Comparison of ENCODE assay signal across 20 cellular contexts in the genomic region with DNA sequence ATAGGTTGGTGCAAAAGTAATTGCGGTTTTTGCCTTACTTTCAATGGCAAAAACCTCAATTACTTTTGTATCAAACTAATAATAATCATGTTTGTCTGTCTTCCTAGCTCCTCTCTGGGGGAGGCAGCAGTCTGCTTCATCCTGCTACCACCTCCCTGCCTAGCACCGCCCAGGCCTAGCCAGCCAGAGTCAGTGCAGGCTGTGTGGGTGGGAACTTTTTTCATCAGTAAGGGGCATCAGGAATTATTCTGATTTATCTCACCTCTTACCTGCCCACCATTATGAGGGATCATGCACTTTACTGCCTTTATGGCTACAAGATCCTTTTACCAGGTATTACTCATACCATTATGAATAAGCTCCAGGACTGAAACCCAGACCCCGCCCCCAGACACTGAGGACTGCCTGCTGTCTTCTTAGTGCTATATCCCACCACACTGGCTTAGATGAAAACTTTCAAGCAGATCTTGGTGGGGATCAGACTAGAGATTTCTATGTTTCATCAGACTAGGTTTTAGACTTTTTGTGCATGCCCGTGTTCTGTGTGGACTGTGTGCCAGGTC.
DNase-seq lines count a peak whose midpoint lies in the region; ATAC-seq, FAIRE-seq and TF ChIP-seq lines count a peak whose summit lies in the region.
"Had no signal": no experiment of that assay in that cellular context is flagged by ENCODE, and none has a peak within 500 bp of the region (broad histone marks: within the 10 kb centered on the region; RNA-seq: fewer than 3 reads in every experiment).

No MANE protein-coding gene starts in this region.

- H3K9me3 ChIP-seq in Caco-2 (no peaks in the 10 kb centered on the region), HCT116 (ENCODE audit: control insufficient read depth in 1 of 2, insufficient read depth in 1 of 2, low read depth in 1 of 2, low read length in 2 of 2) (no peaks in the 10 kb centered on the region), K562 (replicated peaks; ENCODE audit: control insufficient read depth, insufficient read depth, low read depth, low read length) (no peaks in the 10 kb centered on the region), mucosa of descending colon (no peaks in the 10 kb centered on the region), MM.1S (replicated peaks; ENCODE audit: insufficient read depth, low read length) (no peaks in the 10 kb centered on the region)
- no peaks in the 10 kb centered on the region for H3K9me3 ChIP-seq in CD4-positive, alpha-beta memory T cell (ENCODE audit: control insufficient read depth in 1 of 2, low read length in 2 of 2)
- H3K9me3 ChIP-seq: BLaER1, HAP-1, right atrium auricular region, upper lobe of right lung had no signal

- no peaks in the 10 kb centered on the region for H4K20me1 ChIP-seq in HCT116 (ENCODE audit: insufficient read depth)
- H4K20me1 ChIP-seq in K562 (replicated peaks; ENCODE audit: control insufficient read depth, insufficient read depth, low read length) = no peaks in the 10 kb centered on the region
- H4K20me1 ChIP-seq in MM.1S (ENCODE audit: insufficient read depth, low read length) = no peaks in the 10 kb centered on the region
- H4K20me1 ChIP-seq: BLaER1 had no signal

- RAD21 ChIA-PET in HCT116 (lab: Charles Lee; ENCODE audit: low non-redundant PET in 1 of 2, low total read pairs in 2 of 2, uncharacterized antibody in 2 of 2, unreplicated experiment in 2 of 2) = interaction anchor here in 1 of 2 experiments (1.8 kb wide), 1 partner anchor 112 kb away, joined by 5 read pairs; no protein-coding TSS in a partner anchor

- H3K27ac ChIP-seq in HCT116 (ENCODE audit: low read depth, low read length) (peak overlapping the region; percentile 43), K562 (ENCODE audit: extremely low read depth, low read depth, low read length) (no peak overlapping the region), MM.1S (ENCODE audit: low read length) (no peak overlapping the region)
- H3K27ac ChIP-seq in CD4-positive, alpha-beta memory T cell (ENCODE audit: low read depth, low read length) = no peak overlapping the region
- H3K27ac ChIP-seq: BLaER1, right atrium auricular region, upper lobe of right lung had no signal

- no peak for FAIRE-seq in K562 (lab: Jason Lieb, UNC)

- H3K9ac ChIP-seq in HCT116 (ENCODE audit: low read length) (no peak overlapping the region), K562 (ENCODE audit: insufficient read depth in 1 of 2, low read depth in 2 of 2, low read length in 2 of 2) (no peak overlapping the region), MM.1S (ENCODE audit: low read length) (no peak overlapping the region)
- H3K9ac ChIP-seq: BLaER1 had no signal

- peaks cover 40% of the 10 kb centered on the region for H3K4me1 Mint-ChIP-seq in Caco-2 (ENCODE audit: low read depth, unreplicated experiment)
- peaks cover 0 to 1% (median 0%) of the 10 kb centered on the region in 4 donors for H3K4me1 Mint-ChIP-seq in CD4-positive, alpha-beta memory T cell

- no TSS peak for BruUV-seq in Caco-2 (replicated peaks; lab: Mats Ljungman, UMichigan)
- no TSS peak for BruUV-seq in HCT116 (replicated peaks; lab: Mats Ljungman, UMichigan)
- no TSS peak for BruUV-seq in K562 (replicated peaks; lab: Mats Ljungman, UMichigan)

- no peak for TF ChIP-seq POLR2A in HCT116 (IDR thresholded peaks at IDR 0.05; ENCODE audit: borderline replicate concordance, extremely low read depth, insufficient read depth, insufficient read length)
- TF ChIP-seq POLR2A in K562 (conservative IDR thresholded peaks at IDR 0.05) = no peak

- peaks cover 20% of the 10 kb centered on the region for H3K36me3 Mint-ChIP-seq in Caco-2 (ENCODE audit: insufficient read depth, unreplicated experiment)
- no peaks in the 10 kb centered on the region for H3K36me3 Mint-ChIP-seq in CD4-positive, alpha-beta memory T cell

- H3K9me2 ChIP-seq in HCT116 (ENCODE audit: insufficient read depth) (no peaks in the 10 kb centered on the region), MM.1S (replicated peaks; ENCODE audit: insufficient read depth, low read length) (no peaks in the 10 kb centered on the region)

- DNase-seq in Caco-2 = no peak
- no peak for DNase-seq in HCT116 (ENCODE audit: low read depth, low spot score)
- DNase-seq in K562 (ENCODE audit: extremely low read depth in 1 of 4, low spot score in 3 of 4) = no peak
- DNase-seq in mucosa of descending colon = no peak
- DNase-seq in MM.1S = no peak
- no peak for DNase-seq in CD4-positive, alpha-beta memory T cell
- DNase-seq: activated naive CD4-positive, alpha-beta T cell treated with Interleukin-2 at 50 U/mL for 16 hours; DMS79 treated with DMSO at 0.1 percent for 48 hours; effector memory CD4-positive, alpha-beta T cell; KBM-7; NCI-H146; NCI-H510A treated with DMSO at 0.1 percent for 48 hours; OCI-M1; stimulated activated CD4-positive, alpha-beta T cell treated with anti-CD3 and anti-CD28 coated beads, Interleukin-4, amount 100 ng/mL, for 1 hour; upper lobe of right lung had no signal

- no peaks in the 10 kb centered on the region for H3K9me3 Mint-ChIP-seq in Caco-2 (ENCODE audit: unreplicated experiment)
- peaks cover 0 to 7% (median under 1%) of the 10 kb centered on the region in 8 donors for H3K9me3 Mint-ChIP-seq in CD4-positive, alpha-beta memory T cell
- H3K9me3 Mint-ChIP-seq: nephron had no signal

- peak overlapping the region; percentile 66 for H3K27ac Mint-ChIP-seq in Caco-2 (ENCODE audit: unreplicated experiment)
- no peak overlapping the region for H3K27ac Mint-ChIP-seq in CD4-positive, alpha-beta memory T cell

- intact Hi-C loops in Caco-2 (cut with micrococcal nuclease; ENCODE audit: unreplicated experiment) = no loop called here
- intact Hi-C loops in HCT116 (cut with micrococcal nuclease) = no loop called here
- intact Hi-C loops in K562 (cut with micrococcal nuclease) = loop anchor here (2.0 kb wide), 1 partner anchor 37 kb away; no protein-coding TSS in a partner anchor
- intact Hi-C loops in mucosa of descending colon (cut with DNase I, micrococcal nuclease) = no loop called here
- intact Hi-C loops in CD4-positive, alpha-beta memory T cell (cut with micrococcal nuclease) = no loop called here

- TF ChIP-seq EP300 in K562 (IDR thresholded peaks at IDR 0.05; ENCODE audit: low read length) = no peak

- H2AFZ ChIP-seq in HCT116 (ENCODE audit: low read depth, low read length, poor library complexity, severe bottlenecking) (peak overlapping the region; percentile 3), K562 (ENCODE audit: low read depth, low read length) (no peak overlapping the region), MM.1S (ENCODE audit: low read length) (no peak overlapping the region)

- TF ChIP-seq RAD21 in HCT116 (IDR thresholded peaks at IDR 0.05; ENCODE audit: low read depth) (no peak), K562 (CRISPR knock-in tag; conservative IDR thresholded peaks at IDR 0.05 in 1 of 2, IDR thresholded peaks at IDR 0.05 in 1 of 2) (no peak)

- H3K4me1 ChIP-seq in Caco-2 = peaks cover 51% of the 10 kb centered on the region
- peaks cover 36 to 38% of the 10 kb centered on the region in 2 experiments for H3K4me1 ChIP-seq in HCT116 (ENCODE audit: control insufficient read depth in 1 of 2, insufficient read depth in 2 of 2, low read length in 2 of 2)
- H3K4me1 ChIP-seq in K562 (replicated peaks in 1 of 2; ENCODE audit: control insufficient read depth in 2 of 2, insufficient read depth in 2 of 2, low read length in 2 of 2) = no peaks in the 10 kb centered on the region; a peak in 2 of 5 replicates
- peaks cover 9% of the 10 kb centered on the region for H3K4me1 ChIP-seq in mucosa of descending colon (ENCODE audit: low read depth)
- no peaks in the 10 kb centered on the region for H3K4me1 ChIP-seq in MM.1S (ENCODE audit: low read length)
- H3K4me1 ChIP-seq in CD4-positive, alpha-beta memory T cell (ENCODE audit: insufficient read depth, low read length) = no peaks in the 10 kb centered on the region
- H3K4me1 ChIP-seq: BLaER1, upper lobe of right lung had no signal

- in situ Hi-C loops in K562 (cut with MboI) = no loop called here

- H3F3A ChIP-seq in MM.1S (ENCODE audit: insufficient read depth, low read length) = no peaks in the 10 kb centered on the region

- ATAC-seq in HCT116 (peak; percentile 81), K562 (no peak), mucosa of descending colon (peak; percentile 77), GM21528 (IDR thresholded peaks at IDR 0.05; ENCODE audit: low FRiP score, unreplicated experiment) (no peak)
- ATAC-seq: upper lobe of right lung had no signal

- no peak overlapping the region for H3K4me3 Mint-ChIP-seq in Caco-2 (ENCODE audit: unreplicated experiment)
- no peak overlapping the region for H3K4me3 Mint-ChIP-seq in CD4-positive, alpha-beta memory T cell
- H3K4me3 Mint-ChIP-seq: nephron had no signal

- H3K36me3 ChIP-seq in Caco-2 (ENCODE audit: control insufficient read depth, insufficient read depth, low read length) (no peaks in the 10 kb centered on the region), HCT116 (ENCODE audit: control insufficient read depth in 1 of 2, insufficient read depth in 2 of 2, low read length in 2 of 2) (no peaks in the 10 kb centered on the region), K562 (ENCODE audit: control insufficient read depth, insufficient read depth, low read length) (no peaks in the 10 kb centered on the region), mucosa of descending colon (ENCODE audit: low read depth) (no peaks in the 10 kb centered on the region), MM.1S (replicated peaks; ENCODE audit: insufficient read depth, low read length) (no peaks in the 10 kb centered on the region)
- H3K36me3 ChIP-seq in CD4-positive, alpha-beta memory T cell (ENCODE audit: insufficient read depth, low read length) = no peaks in the 10 kb centered on the region
- H3K36me3 ChIP-seq: BLaER1, HAP-1, right atrium auricular region, upper lobe of right lung had no signal

- H3K27me3 Mint-ChIP-seq in Caco-2 (ENCODE audit: insufficient read depth, unreplicated experiment) = no peaks in the 10 kb centered on the region
- no peaks in the 10 kb centered on the region for H3K27me3 Mint-ChIP-seq in CD4-positive, alpha-beta memory T cell

- POLR2A ChIA-PET in Caco-2 (lab: Charles Lee) (no interaction called here), HCT116 (lab: Charles Lee) (no interaction called here), K562 (lab: Yijun Ruan, JAX) (interaction anchor here (0.7 to 1.1 kb wide), 2 partner anchors 35 to 104 kb away, joined by 3 to 4 read pairs; no protein-coding TSS in a partner anchor)
- POLR2A ChIA-PET in CD4-positive, alpha-beta memory T cell (lab: Charles Lee; ENCODE audit: partially characterized antibody) = no interaction called here

- TF ChIP-seq CTCF in Caco-2 (IDR thresholded peaks at IDR 0.05; ENCODE audit: insufficient read depth in 1 of 2, low read depth in 1 of 2, low read length in 1 of 2, severe bottlenecking in 1 of 2, unreplicated experiment in 1 of 2) (no peak), HCT116 (IDR thresholded peaks at IDR 0.05 in 2 of 3, conservative IDR thresholded peaks at IDR 0.05 in 1 of 3; ENCODE audit: borderline replicate concordance in 1 of 3, insufficient read depth in 1 of 3, low read depth in 2 of 3, low read length in 2 of 3) (no peak), K562 (IDR thresholded peaks at IDR 0.05 in 2 of 3, conservative IDR thresholded peaks at IDR 0.05 in 1 of 3; ENCODE audit: insufficient read depth in 2 of 3, low read depth in 1 of 3, low read length in 3 of 3) (no peak), mucosa of descending colon (IDR thresholded peaks at IDR 0.05) (no peak), MM.1S (IDR thresholded peaks at IDR 0.05; ENCODE audit: low read length) (no peak)

- H3K27me3 ChIP-seq in Caco-2 (replicated peaks; ENCODE audit: control insufficient read depth, insufficient read depth, low read length) (no peaks in the 10 kb centered on the region), HCT116 (ENCODE audit: insufficient read depth, low read length) (no peaks in the 10 kb centered on the region), K562 (ENCODE audit: control insufficient read depth in 2 of 2, insufficient read depth in 2 of 2, low read length in 2 of 2) (peaks cover 0 to 2% of the 10 kb centered on the region in 2 experiments; a peak in 2 of 5 replicates), MM.1S (replicated peaks; ENCODE audit: insufficient read depth, low read length) (no peaks in the 10 kb centered on the region)
- no peaks in the 10 kb centered on the region for H3K27me3 ChIP-seq in CD4-positive, alpha-beta memory T cell (ENCODE audit: insufficient read depth, low read length)
- H3K27me3 ChIP-seq: BLaER1, right atrium auricular region, upper lobe of right lung had no signal

- H3K4me3 ChIP-seq in Caco-2 (ENCODE audit: low read depth, low read length) (no peak overlapping the region), HCT116 (replicated peaks in 1 of 2; ENCODE audit: low read depth in 1 of 2, low read length in 2 of 2) (no peak overlapping the region), K562 (no peak overlapping the region), mucosa of descending colon (no peak overlapping the region), MM.1S (ENCODE audit: low read length) (no peak overlapping the region)
- H3K4me3 ChIP-seq in CD4-positive, alpha-beta memory T cell (ENCODE audit: low read length in 2 of 2) = no peak overlapping the region
- H3K4me3 ChIP-seq: BLaER1, HAP-1, right atrium auricular region, upper lobe of right lung had no signal

- CTCF ChIA-PET in Caco-2 (lab: Charles Lee) = no interaction called here
- CTCF ChIA-PET in HCT116 (lab: Charles Lee) = no interaction called here
- CTCF ChIA-PET in K562 (lab: Yijun Ruan, JAX; ENCODE audit: low intra/inter-chr PET ratio) = interaction anchor here (1.2 kb wide), 1 partner anchor 112 kb away, joined by 3 read pairs; no protein-coding TSS in a partner anchor
- CTCF ChIA-PET in CD4-positive, alpha-beta memory T cell (lab: Charles Lee; ENCODE audit: partially characterized antibody) = no interaction called here

- no peaks in the 10 kb centered on the region for H3K9me1 ChIP-seq in K562 (ENCODE audit: control insufficient read depth, insufficient read depth, low read length)

- H3K79me2 ChIP-seq in HCT116 (ENCODE audit: insufficient read depth, low read length) (no peaks in the 10 kb centered on the region), K562 (ENCODE audit: control insufficient read depth, insufficient read depth, low read length) (no peaks in the 10 kb centered on the region), MM.1S (ENCODE audit: low read length) (no peaks in the 10 kb centered on the region)

- H3K4me2 ChIP-seq in HCT116 (ENCODE audit: low read length) (peak overlapping the region; percentile 38), K562 (ENCODE audit: insufficient read depth, low read length) (no peak overlapping the region), MM.1S (ENCODE audit: low read depth, low read length) (no peak overlapping the region)
- H3K4me2 ChIP-seq: BLaER1 had no signal

- WGBS in K562 (ENCODE audit: insufficient coverage, low coverage, missing lambda C conversion rate) = 15% methylated on average over 4 of the region's 4 CpGs

Comparison
In these comparisons a context has a peak if more than half of its experiments do, and no peak if none do; other contexts are left out.
1. ATAC-seq: peak in HCT116 (single experiment) and mucosa of descending colon (single experiment); none in K562 (single experiment) and GM21528 (single experiment).